ENCODE assay signal across 8 cellular contexts in the genomic region with DNA sequence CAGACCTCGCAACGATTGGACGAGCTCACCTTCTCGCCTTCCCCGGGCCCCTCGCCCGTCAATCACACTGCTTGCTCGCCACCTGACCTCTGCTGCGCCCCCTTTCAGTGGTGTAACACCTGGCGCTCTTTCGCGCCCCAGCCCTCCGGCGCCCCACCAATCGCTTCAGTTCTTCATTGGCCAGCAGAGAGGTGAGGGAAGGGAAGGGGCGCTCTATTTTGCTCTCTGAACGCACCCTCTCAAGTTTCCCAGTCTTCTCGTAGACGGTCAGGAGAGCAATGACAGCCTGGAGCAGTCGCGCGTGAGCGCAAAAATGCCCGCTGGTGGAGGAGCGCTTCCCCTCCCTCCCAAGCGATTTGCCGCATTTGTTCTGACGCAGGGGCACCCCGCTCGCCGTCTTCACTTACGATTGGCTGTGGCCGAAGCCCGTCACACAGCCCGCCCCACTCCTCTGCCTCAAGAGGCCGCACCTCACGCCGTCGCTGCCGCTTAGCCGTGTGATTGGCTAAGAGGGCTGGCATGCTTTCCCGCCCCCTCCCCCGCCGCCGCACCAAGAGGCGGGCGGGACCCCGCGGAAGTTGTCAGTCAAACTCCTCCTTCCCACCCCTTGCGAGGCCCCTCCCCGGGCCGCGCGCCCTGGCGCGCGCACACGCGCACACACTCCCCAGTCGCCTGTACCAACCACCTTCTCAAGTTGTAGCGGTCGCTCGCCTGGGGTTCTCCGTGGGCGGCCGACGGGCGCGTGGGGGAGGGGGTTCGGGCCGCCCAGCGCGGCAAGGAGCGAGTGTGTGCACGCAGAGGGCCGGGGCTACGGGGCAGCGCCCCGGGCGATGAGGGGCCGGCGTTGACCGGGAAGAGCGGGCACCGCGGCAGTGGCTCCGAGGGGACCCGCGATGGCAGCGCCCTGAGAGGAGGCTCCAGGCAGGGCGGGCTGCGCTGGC. TPM values are rescaled to one million over a fixed set of nuclear protein-coding genes. Genes with fewer than 3 reads are reported as not detected.
DNase-seq lines count a peak whose midpoint lies in the region; ATAC-seq lines count a peak whose summit lies in the region.

Gene PPP2R5A (plus strand): TSS at position 667 of the 941 bp plus-strand sequence. CDS start 701 bp downstream, outside the sequence.

- DNase-seq in NCI-H69 (lab: John Stamatoyannopoulos, UW) (peak; percentile 100), dedifferentiated amniotic fluid mesenchymal stem cell (ENCODE audit: extremely low spot score) (peak; percentile 98), left lobe of liver (ENCODE audit: low spot score) (peak; percentile 100)
- peak; percentile 98 for DNase-seq in activated CD4-positive, alpha-beta T cell treated with anti-CD3 and anti-CD28 coated beads, Interleukin-2, amount 50 U/mL, for 1 hour
- DNase-seq in stimulated activated CD4-positive, alpha-beta T cell treated with anti-CD3 and anti-CD28 coated beads, Interleukin-2, amount 100 ng/mL, for 48 hours, result peak; percentile 93 to 94

- no peaks in the 10 kb centered on the region for H3K27me3 ChIP-seq in BLaER1 treated with 17β-estradiol and CSF1 and Interleukin-3, amounts not matched to agents 10 nM and 100 nM

- peaks cover 0 to 9% (median 0%) of the 10 kb centered on the region in 11 experiments; a peak in 4 of 22 replicates for H3K36me3 ChIP-seq in BLaER1 treated with 17β-estradiol and CSF1 and Interleukin-3, amounts not matched to agents 10 nM and 100 nM

- H4K20me1 ChIP-seq in BLaER1 treated with 17β-estradiol and CSF1 and Interleukin-3, amounts not matched to agents 10 nM and 100 nM, result peaks cover 18 to 39% (median 33%) of the 10 kb centered on the region in 11 experiments; a peak in 19 of 22 replicates

- peaks cover 24 to 36% (median 31%) of the 10 kb centered on the region in 10 experiments for H3K4me1 ChIP-seq in BLaER1 treated with 17β-estradiol and CSF1 and Interleukin-3, amounts not matched to agents 10 nM and 100 nM

- peak within 1 kb of the TSS; percentile 82 to 98 (median 95) for H3K4me2 ChIP-seq in BLaER1 treated with 17β-estradiol and CSF1 and Interleukin-3, amounts not matched to agents 10 nM and 100 nM

- H3K27ac ChIP-seq in BLaER1 treated with 17β-estradiol and CSF1 and Interleukin-3, amounts not matched to agents 10 nM and 100 nM, result peak within 1 kb of the TSS; percentile 94 to 99 (median 95)

- H3K4me3 ChIP-seq in BLaER1 treated with 17β-estradiol and CSF1 and Interleukin-3, amounts not matched to agents 10 nM and 100 nM, result peak within 1 kb of the TSS; percentile 69 to 96 (median 86)

- H3K9ac ChIP-seq in BLaER1 treated with 17β-estradiol and CSF1 and Interleukin-3, amounts not matched to agents 10 nM and 100 nM, result peak within 1 kb of the TSS; percentile 94 to 98 (median 97)

- peak; percentile 96 for ATAC-seq in GM19324 (IDR thresholded peaks at IDR 0.05; ENCODE audit: low FRiP score, unreplicated experiment)
- ATAC-seq in HG03520 (IDR thresholded peaks at IDR 0.05; ENCODE audit: unreplicated experiment), result peak; percentile 87
- peak; percentile 83 for ATAC-seq in left lobe of liver

- H3K9me3 ChIP-seq in BLaER1 treated with 17β-estradiol and CSF1 and Interleukin-3, amounts not matched to agents 10 nM and 100 nM (replicated peaks in 1 of 11), result 0 out of 22 replicates have a peak, but pooled peaks cover 0 to 5% (median 0%) of the 10 kb centered on the region in 11 experiments

RNA-seq across cellular contexts. Expression of gene PPP2R5A, which starts in this region (rescaled TPM):
- 37.6 TPM for total RNA-seq in left lobe of liver

Comparison
In these comparisons a context has a peak if more than half of its experiments do, and no peak if none do; other contexts are left out.
1. Peak in every context shown above with its lines: DNase-seq, ATAC-seq, H3K4me3 ChIP-seq and H3K27ac ChIP-seq.